8 cellular contexts compared by ENCODE assay signal in the genomic region with DNA sequence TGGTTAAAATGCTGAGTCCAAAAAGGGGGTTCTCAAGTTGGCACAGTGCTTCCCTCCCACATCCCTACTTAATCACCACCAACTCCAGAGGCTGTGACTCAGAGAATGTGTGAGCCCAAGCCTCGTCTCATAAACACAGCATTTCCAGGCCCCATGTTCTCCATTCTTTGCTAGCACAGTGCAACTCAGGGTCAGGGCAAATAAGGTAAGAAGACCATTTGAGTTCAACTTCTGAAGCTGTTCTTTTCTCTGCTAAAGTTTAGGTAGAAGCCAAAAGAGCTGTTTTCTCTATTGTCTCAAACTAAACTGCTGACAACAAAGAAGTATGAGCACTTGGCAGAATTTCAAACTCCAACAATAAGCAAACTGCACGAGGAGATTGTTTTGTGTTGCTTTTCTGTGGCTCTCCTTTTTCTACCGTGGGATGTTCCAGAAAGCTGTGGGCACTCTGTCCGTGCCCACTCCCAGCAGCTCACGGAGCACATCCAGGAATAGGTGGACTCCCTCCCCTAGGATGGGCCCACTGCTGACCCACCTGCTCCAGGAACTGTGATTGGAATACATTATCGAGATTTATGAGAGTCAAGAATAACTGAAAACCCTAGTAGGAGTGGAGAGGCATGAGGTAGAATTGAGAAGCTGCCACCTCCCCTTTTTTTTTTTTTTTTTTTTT.
A peak's percentile ranks its signal among the peaks of the same experiment; 100 is the strongest.
DNase-seq lines count a peak whose midpoint lies in the region; ATAC-seq and TF ChIP-seq lines count a peak whose summit lies in the region.

No MANE protein-coding gene starts in this region.

- no peak overlapping the region for H3K4me3 ChIP-seq in epithelial cell of esophagus (ENCODE audit: low read length)
- no peak overlapping the region for H3K4me3 ChIP-seq in H7 (ENCODE audit: insufficient read depth, low read depth, low read length)

- TF ChIP-seq CTCF in epithelial cell of esophagus (IDR thresholded peaks at IDR 0.05; ENCODE audit: insufficient read depth, low read depth, low read length, missing control alignments): no peak

- no peaks in the 10 kb centered on the region for H3K36me3 ChIP-seq in H7 (replicated peaks; ENCODE audit: control insufficient read depth, insufficient read depth, low read length)

- no peak for ATAC-seq in GM18861 (IDR thresholded peaks at IDR 0.05; ENCODE audit: unreplicated experiment)

- DNase-seq in stimulated activated CD4-positive, alpha-beta T cell treated with anti-CD3 and anti-CD28 coated beads, Interleukin-1b, Interleukin-23, amount 100 ng/mL, for 48 hours: peak; percentile 19
- DNase-seq in stimulated activated CD4-positive, alpha-beta T cell treated with anti-CD3 and anti-CD28 coated beads, Interleukin-2, amount 100 ng/mL, for 48 hours: no peak
- DNase-seq in epithelial cell of esophagus (ENCODE audit: low read depth) (peak; percentile 84), myocyte (ENCODE audit: low read depth) (peak; percentile 77), H7 (no peak), NCI-H1436 (lab: John Stamatoyannopoulos, UW) (no peak), HK-2 (ENCODE audit: unreplicated experiment) (no peak)

- no peaks in the 10 kb centered on the region for H3K27me3 ChIP-seq in H7 (ENCODE audit: control insufficient read depth, insufficient read depth, low read length)

Comparison
In these comparisons a context has a peak if more than half of its experiments do, and no peak if none do; other contexts are left out.
1. DNase-seq: peak in stimulated activated CD4-positive, alpha-beta T cell treated with anti-CD3 and anti-CD28 coated beads, Interleukin-1b, Interleukin-23, amount 100 ng/mL, for 48 hours (single experiment), epithelial cell of esophagus (single experiment) and myocyte (single experiment); none in stimulated activated CD4-positive, alpha-beta T cell treated with anti-CD3 and anti-CD28 coated beads, Interleukin-2, amount 100 ng/mL, for 48 hours (0 of 2), H7 (single experiment), NCI-H1436 (single experiment) and HK-2 (single experiment).